Comparison of ENCODE assay signal across 11 cellular contexts in genomic region chr12:31423405-31423804, GRCh38.
"Had no signal": no experiment of that assay in that cellular context is flagged by ENCODE, and none has a peak within 500 bp of the region (broad histone marks: within the 10 kb centered on the region; RNA-seq: fewer than 3 reads in every experiment).

No MANE protein-coding gene starts in this region.

- H2AFZ ChIP-seq: GM23248, GM23338 had no signal

- H3K4me3 Mint-ChIP-seq: GM23338, H9, HFFc6 had no signal

- H3K4me3 ChIP-seq: GM23248, GM23338, HAP-1 had no signal

- H3K36me3 ChIP-seq: HAP-1 had no signal

- H3K9me3 Mint-ChIP-seq: GM23338, H9, HFFc6 had no signal

- DNase-seq: GM23248, GOT3, H7, H9, HCEC 1CT, HFFc6 had no signal

- ATAC-seq: GM23338, HCT116 had no signal

- H3K27ac Mint-ChIP-seq: GM23338, H9, HFFc6 had no signal

- H3K9me3 ChIP-seq: HAP-1 had no signal

- H3K9ac ChIP-seq: GM23248 had no signal

- FAIRE-seq: H1, H54 had no signal

- H3K4me2 ChIP-seq: GM23338 had no signal

- H3K27ac ChIP-seq: GM23248 had no signal

- H3K4me1 Mint-ChIP-seq: GM23338, H9 had no signal
